2 cellular contexts compared by ENCODE assay signal in the genomic region with DNA sequence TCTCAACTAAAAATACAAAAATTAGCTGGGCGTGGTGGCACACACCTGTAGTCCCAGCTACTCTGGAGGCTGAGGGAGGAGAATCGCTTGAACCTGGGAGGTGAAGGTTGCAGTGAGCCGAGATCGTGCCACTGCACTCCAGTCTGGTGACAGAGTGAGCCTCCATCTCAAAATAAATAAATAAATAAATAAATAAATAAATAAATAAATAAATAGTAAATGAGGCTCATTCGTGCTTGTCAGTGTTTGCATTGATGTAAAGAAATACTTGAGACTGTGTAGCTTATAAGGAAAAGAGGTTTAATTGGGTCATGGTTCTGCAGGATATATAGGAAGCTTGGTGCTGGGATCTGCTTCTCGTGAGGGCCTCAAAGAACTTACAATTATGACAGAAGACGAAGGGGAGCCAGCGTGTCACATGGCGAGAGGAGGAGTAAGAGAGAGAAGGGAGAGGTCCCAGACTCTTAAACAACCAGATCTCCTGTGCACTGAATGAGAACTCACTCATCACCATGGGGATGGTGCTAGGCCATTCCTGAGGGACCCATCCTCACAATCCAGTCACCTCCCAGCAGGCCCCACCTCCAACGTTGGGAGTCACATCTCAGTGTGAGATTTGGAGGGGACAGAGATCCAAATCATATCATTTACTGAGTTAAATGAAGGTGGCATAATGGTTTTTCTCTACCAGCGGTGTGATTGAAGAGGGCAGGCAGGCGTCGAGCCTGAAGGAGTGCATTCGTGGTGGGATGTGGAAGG.
TF ChIP-seq lines count a peak whose summit lies in the region.

No MANE protein-coding gene starts in this region.

TF ChIP-seq in A549, 52 proteins besides CTCF, POLR2A, EP300 and RAD21:
- TF ChIP-seq HDAC2 (IDR thresholded peaks at IDR 0.05) = no peak
- peak; percentile 77 for TF ChIP-seq ZC3H11A (IDR thresholded peaks at IDR 0.05)

TF ChIP-seq in GM23338, 12 proteins besides CTCF, POLR2A, EP300 and RAD21:
- TF ChIP-seq, protein P1, sequence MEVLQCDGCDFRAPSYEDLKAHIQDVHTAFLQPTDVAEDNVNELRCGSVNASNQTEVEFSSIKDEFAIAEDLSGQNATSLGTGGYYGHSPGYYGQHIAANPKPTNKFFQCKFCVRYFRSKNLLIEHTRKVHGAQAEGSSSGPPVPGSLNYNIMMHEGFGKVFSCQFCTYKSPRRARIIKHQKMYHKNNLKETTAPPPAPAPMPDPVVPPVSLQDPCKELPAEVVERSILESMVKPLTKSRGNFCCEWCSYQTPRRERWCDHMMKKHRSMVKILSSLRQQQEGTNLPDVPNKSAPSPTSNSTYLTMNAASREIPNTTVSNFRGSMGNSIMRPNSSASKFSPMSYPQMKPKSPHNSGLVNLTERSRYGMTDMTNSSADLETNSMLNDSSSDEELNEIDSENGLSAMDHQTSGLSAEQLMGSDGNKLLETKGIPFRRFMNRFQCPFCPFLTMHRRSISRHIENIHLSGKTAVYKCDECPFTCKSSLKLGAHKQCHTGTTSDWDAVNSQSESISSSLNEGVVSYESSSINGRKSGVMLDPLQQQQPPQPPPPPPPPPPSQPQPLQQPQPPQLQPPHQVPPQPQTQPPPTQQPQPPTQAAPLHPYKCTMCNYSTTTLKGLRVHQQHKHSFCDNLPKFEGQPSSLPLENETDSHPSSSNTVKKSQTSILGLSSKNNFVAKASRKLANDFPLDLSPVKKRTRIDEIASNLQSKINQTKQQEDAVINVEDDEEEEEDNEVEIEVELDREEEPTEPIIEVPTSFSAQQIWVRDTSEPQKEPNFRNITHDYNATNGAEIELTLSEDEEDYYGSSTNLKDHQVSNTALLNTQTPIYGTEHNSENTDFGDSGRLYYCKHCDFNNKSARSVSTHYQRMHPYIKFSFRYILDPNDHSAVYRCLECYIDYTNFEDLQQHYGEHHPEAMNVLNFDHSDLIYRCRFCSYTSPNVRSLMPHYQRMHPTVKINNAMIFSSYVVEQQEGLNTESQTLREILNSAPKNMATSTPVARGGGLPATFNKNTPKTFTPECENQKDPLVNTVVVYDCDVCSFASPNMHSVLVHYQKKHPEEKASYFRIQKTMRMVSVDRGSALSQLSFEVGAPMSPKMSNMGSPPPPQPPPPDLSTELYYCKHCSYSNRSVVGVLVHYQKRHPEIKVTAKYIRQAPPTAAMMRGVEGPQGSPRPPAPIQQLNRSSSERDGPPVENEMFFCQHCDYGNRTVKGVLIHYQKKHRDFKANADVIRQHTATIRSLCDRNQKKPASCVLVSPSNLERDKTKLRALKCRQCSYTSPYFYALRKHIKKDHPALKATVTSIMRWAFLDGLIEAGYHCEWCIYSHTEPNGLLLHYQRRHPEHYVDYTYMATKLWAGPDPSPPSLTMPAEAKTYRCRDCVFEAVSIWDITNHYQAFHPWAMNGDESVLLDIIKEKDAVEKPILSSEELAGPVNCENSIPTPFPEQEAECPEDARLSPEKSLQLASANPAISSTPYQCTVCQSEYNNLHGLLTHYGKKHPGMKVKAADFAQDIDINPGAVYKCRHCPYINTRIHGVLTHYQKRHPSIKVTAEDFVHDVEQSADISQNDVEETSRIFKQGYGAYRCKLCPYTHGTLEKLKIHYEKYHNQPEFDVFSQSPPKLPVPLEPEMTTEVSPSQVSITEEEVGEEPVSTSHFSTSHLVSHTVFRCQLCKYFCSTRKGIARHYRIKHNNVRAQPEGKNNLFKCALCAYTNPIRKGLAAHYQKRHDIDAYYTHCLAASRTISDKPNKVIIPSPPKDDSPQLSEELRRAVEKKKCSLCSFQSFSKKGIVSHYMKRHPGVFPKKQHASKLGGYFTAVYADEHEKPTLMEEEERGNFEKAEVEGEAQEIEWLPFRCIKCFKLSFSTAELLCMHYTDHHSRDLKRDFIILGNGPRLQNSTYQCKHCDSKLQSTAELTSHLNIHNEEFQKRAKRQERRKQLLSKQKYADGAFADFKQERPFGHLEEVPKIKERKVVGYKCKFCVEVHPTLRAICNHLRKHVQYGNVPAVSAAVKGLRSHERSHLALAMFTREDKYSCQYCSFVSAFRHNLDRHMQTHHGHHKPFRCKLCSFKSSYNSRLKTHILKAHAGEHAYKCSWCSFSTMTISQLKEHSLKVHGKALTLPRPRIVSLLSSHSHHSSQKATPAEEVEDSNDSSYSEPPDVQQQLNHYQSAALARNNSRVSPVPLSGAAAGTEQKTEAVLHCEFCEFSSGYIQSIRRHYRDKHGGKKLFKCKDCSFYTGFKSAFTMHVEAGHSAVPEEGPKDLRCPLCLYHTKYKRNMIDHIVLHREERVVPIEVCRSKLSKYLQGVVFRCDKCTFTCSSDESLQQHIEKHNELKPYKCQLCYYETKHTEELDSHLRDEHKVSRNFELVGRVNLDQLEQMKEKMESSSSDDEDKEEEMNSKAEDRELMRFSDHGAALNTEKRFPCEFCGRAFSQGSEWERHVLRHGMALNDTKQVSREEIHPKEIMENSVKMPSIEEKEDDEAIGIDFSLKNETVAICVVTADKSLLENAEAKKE (CRISPR knock-in tag; IDR thresholded peaks at IDR 0.05) = no peak
- no peak for TF ChIP-seq CREB1 (CRISPR knock-in tag; IDR thresholded peaks at IDR 0.05; ENCODE audit: low read depth)
- TF ChIP-seq STAT1 (IDR thresholded peaks at IDR 0.05; ENCODE audit: unreplicated experiment) = no peak
- no peak for TF ChIP-seq POLR2AphosphoS5 (IDR thresholded peaks at IDR 0.05; ENCODE audit: low read depth)
- TF ChIP-seq EZH2phosphoT487 (IDR thresholded peaks at IDR 0.05; ENCODE audit: unreplicated experiment) = no peak
- TF ChIP-seq JUNB (IDR thresholded peaks at IDR 0.05; ENCODE audit: unreplicated experiment) = no peak
- TF ChIP-seq ZNF331 (CRISPR knock-in tag; IDR thresholded peaks at IDR 0.05; ENCODE audit: low read depth) = no peak
- TF ChIP-seq, protein P2, sequence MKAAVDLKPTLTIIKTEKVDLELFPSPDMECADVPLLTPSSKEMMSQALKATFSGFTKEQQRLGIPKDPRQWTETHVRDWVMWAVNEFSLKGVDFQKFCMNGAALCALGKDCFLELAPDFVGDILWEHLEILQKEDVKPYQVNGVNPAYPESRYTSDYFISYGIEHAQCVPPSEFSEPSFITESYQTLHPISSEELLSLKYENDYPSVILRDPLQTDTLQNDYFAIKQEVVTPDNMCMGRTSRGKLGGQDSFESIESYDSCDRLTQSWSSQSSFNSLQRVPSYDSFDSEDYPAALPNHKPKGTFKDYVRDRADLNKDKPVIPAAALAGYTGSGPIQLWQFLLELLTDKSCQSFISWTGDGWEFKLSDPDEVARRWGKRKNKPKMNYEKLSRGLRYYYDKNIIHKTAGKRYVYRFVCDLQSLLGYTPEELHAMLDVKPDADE (IDR thresholded peaks at IDR 0.05) = no peak
- TF ChIP-seq ZNF114 (CRISPR knock-in tag; IDR thresholded peaks at IDR 0.05) = no peak
- no peak for TF ChIP-seq NANOG (IDR thresholded peaks at IDR 0.05; ENCODE audit: borderline replicate concordance)
- TF ChIP-seq EZH2 (IDR thresholded peaks at IDR 0.05; ENCODE audit: low read depth, unreplicated experiment) = no peak
- TF ChIP-seq, protein P3, sequence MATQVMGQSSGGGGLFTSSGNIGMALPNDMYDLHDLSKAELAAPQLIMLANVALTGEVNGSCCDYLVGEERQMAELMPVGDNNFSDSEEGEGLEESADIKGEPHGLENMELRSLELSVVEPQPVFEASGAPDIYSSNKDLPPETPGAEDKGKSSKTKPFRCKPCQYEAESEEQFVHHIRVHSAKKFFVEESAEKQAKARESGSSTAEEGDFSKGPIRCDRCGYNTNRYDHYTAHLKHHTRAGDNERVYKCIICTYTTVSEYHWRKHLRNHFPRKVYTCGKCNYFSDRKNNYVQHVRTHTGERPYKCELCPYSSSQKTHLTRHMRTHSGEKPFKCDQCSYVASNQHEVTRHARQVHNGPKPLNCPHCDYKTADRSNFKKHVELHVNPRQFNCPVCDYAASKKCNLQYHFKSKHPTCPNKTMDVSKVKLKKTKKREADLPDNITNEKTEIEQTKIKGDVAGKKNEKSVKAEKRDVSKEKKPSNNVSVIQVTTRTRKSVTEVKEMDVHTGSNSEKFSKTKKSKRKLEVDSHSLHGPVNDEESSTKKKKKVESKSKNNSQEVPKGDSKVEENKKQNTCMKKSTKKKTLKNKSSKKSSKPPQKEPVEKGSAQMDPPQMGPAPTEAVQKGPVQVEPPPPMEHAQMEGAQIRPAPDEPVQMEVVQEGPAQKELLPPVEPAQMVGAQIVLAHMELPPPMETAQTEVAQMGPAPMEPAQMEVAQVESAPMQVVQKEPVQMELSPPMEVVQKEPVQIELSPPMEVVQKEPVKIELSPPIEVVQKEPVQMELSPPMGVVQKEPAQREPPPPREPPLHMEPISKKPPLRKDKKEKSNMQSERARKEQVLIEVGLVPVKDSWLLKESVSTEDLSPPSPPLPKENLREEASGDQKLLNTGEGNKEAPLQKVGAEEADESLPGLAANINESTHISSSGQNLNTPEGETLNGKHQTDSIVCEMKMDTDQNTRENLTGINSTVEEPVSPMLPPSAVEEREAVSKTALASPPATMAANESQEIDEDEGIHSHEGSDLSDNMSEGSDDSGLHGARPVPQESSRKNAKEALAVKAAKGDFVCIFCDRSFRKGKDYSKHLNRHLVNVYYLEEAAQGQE (IDR thresholded peaks at IDR 0.05; ENCODE audit: unreplicated experiment) = no peak
